In genomic region chr5:116861662-116862061, GRCh38 we compare ENCODE assay signal across 22 cellular contexts.
DNase-seq lines count a peak whose midpoint lies in the region; ATAC-seq, FAIRE-seq and TF ChIP-seq lines count a peak whose summit lies in the region.
"Had no signal": no experiment of that assay in that cellular context is flagged by ENCODE, and none has a peak within 500 bp of the region (broad histone marks: within the 10 kb centered on the region; RNA-seq: fewer than 3 reads in every experiment).

No MANE protein-coding gene starts in this region.

- H3K36me3 Mint-ChIP-seq in stimulated activated memory B cell treated with anti-CD40 and anti-IgM and Interleukin-4, amounts not matched to agents 10 μg/mL and 1 μg/mL and 100 μg/mL, for 72 hours, result no peaks in the 10 kb centered on the region
- H3K36me3 Mint-ChIP-seq: CD8-positive, alpha-beta T cell had no signal

- peak overlapping the region; percentile 8 for H2BK120ac ChIP-seq in mesendoderm (ENCODE audit: low read depth, low read length)

- H3K4me2 ChIP-seq in mesendoderm (ENCODE audit: low read length), result no peak overlapping the region
- H3K4me2 ChIP-seq: BLaER1 had no signal

- H3K36me3 ChIP-seq in bronchial epithelial cell (ENCODE audit: control insufficient read depth, insufficient read depth, low read length) (no peaks in the 10 kb centered on the region), mesendoderm (ENCODE audit: control insufficient read depth, insufficient read depth, low read length) (no peaks in the 10 kb centered on the region)
- H3K36me3 ChIP-seq: BLaER1, MG63 had no signal

- no peak overlapping the region for H3K9ac ChIP-seq in mesendoderm (ENCODE audit: low read length)
- H3K9ac ChIP-seq: BLaER1 had no signal

- no peak overlapping the region for H4K8ac ChIP-seq in mesendoderm (ENCODE audit: low read depth, low read length)

- no peak overlapping the region for H3K27ac ChIP-seq in mesendoderm (ENCODE audit: low read depth, low read length)
- H3K27ac ChIP-seq: BLaER1, HL-60 had no signal

- no peak for FAIRE-seq in bronchial epithelial cell (lab: Jason Lieb, UNC)
- FAIRE-seq: H54 had no signal

- peaks cover 3% of the 10 kb centered on the region for H3K9me3 Mint-ChIP-seq in stimulated activated memory B cell treated with anti-CD40 and anti-IgM and Interleukin-4, amounts not matched to agents 10 μg/mL and 1 μg/mL and 100 μg/mL, for 72 hours
- H3K9me3 Mint-ChIP-seq: CD8-positive, alpha-beta T cell had no signal

- DNase-seq in bronchial epithelial cell (ENCODE audit: low read depth) (peak; percentile 2), mesendoderm (no peak), G401 (ENCODE audit: low spot score) (no peak), midbrain (lab: John Stamatoyannopoulos, UW) (no peak), HUDEP-2 (lab: John Stamatoyannopoulos, UW; ENCODE audit: unreplicated experiment in 76 of 76) (no peak)
- DNase-seq: Calu3; CD8-positive, alpha-beta T cell; DMS53; Kasumi-1; MG63; NCI-H1092; NCI-H1694; NCI-H2227 treated with DMSO at 0.1 percent for 48 hours; NCI-H524; RPMI8226; SHP77 treated with DMSO at 0.1 percent for 48 hours had no signal

- H3K79me2 ChIP-seq in mesendoderm (ENCODE audit: control insufficient read depth, insufficient read depth, low read length), result no peaks in the 10 kb centered on the region

- no peak overlapping the region for H4K5ac ChIP-seq in mesendoderm (ENCODE audit: low read length)

- H3K27ac Mint-ChIP-seq in stimulated activated memory B cell treated with anti-CD40 and anti-IgM and Interleukin-4, amounts not matched to agents 10 μg/mL and 1 μg/mL and 100 μg/mL, for 72 hours, result no peak overlapping the region
- H3K27ac Mint-ChIP-seq: CD8-positive, alpha-beta T cell had no signal

- H3K4me3 Mint-ChIP-seq in stimulated activated memory B cell treated with anti-CD40 and anti-IgM and Interleukin-4, amounts not matched to agents 10 μg/mL and 1 μg/mL and 100 μg/mL, for 72 hours, result no peak overlapping the region
- H3K4me3 Mint-ChIP-seq: CD8-positive, alpha-beta T cell had no signal

- H3K56ac ChIP-seq in mesendoderm (ENCODE audit: low read length), result no peak overlapping the region

- no peak overlapping the region for H3K23ac ChIP-seq in mesendoderm (ENCODE audit: low read length)

- no peak overlapping the region for H2BK15ac ChIP-seq in mesendoderm (replicated peaks; ENCODE audit: low read depth)

- H3K79me1 ChIP-seq in mesendoderm (ENCODE audit: low read length), result no peaks in the 10 kb centered on the region

- no peak overlapping the region for H3K18ac ChIP-seq in mesendoderm (ENCODE audit: low read length)

- WGBS in mesendoderm (ENCODE audit: extremely low coverage, insufficient coverage, low lambda C conversion rate), result no CpG with 5 or more reads among the region's 2 CpGs

- H3K27me3 ChIP-seq in bronchial epithelial cell (ENCODE audit: control insufficient read depth, insufficient read depth, low read length), result no peaks in the 10 kb centered on the region
- no peaks in the 10 kb centered on the region for H3K27me3 ChIP-seq in mesendoderm (ENCODE audit: insufficient read depth, low read length, poor library complexity)
- H3K27me3 ChIP-seq: BLaER1, MG63 had no signal

- H3K27me3 Mint-ChIP-seq in stimulated activated memory B cell treated with anti-CD40 and anti-IgM and Interleukin-4, amounts not matched to agents 10 μg/mL and 1 μg/mL and 100 μg/mL, for 72 hours, result no peaks in the 10 kb centered on the region

- H2BK5ac ChIP-seq in mesendoderm (ENCODE audit: low read length), result no peak overlapping the region

- ATAC-seq in HG02885 (IDR thresholded peaks at IDR 0.05; ENCODE audit: poor library complexity, unreplicated experiment), result peak; percentile 45
- peak; percentile 22 for ATAC-seq in stimulated activated memory B cell treated with anti-CD40 and anti-IgM and Interleukin-4, amounts not matched to agents 10 μg/mL and 1 μg/mL and 100 μg/mL, for 72 hours
- ATAC-seq: CD8-positive, alpha-beta T cell; SK-N-SH treated with all-trans-retinoic acid at 6 μM for 48 hours had no signal

- peak overlapping the region; percentile 5 for H3K4ac ChIP-seq in mesendoderm (ENCODE audit: low read depth, low read length)

- in situ Hi-C loops in G401 (cut with HindIII; ENCODE audit: low sequenced_read_pairs), result no loop called here

- H3K4me1 ChIP-seq in mesendoderm (ENCODE audit: control insufficient read depth, low read depth, low read length), result peaks cover 6% of the 10 kb centered on the region
- H3K4me1 ChIP-seq: BLaER1 had no signal

- H3K4me1 Mint-ChIP-seq in stimulated activated memory B cell treated with anti-CD40 and anti-IgM and Interleukin-4, amounts not matched to agents 10 μg/mL and 1 μg/mL and 100 μg/mL, for 72 hours, result no peaks in the 10 kb centered on the region

- no peak overlapping the region for H3K4me3 ChIP-seq in bronchial epithelial cell (ENCODE audit: low read depth, low read length)
- no peak overlapping the region for H3K4me3 ChIP-seq in mesendoderm (ENCODE audit: low read length)
- H3K4me3 ChIP-seq: BLaER1, MG63 had no signal

- H2AK5ac ChIP-seq in mesendoderm (ENCODE audit: low read length), result no peak overlapping the region

- TF ChIP-seq CTCF in bronchial epithelial cell (IDR thresholded peaks at IDR 0.05; ENCODE audit: insufficient read depth, low read length, severe bottlenecking), result no peak
